ENCODE assay signal across 23 cellular contexts in the genomic region with DNA sequence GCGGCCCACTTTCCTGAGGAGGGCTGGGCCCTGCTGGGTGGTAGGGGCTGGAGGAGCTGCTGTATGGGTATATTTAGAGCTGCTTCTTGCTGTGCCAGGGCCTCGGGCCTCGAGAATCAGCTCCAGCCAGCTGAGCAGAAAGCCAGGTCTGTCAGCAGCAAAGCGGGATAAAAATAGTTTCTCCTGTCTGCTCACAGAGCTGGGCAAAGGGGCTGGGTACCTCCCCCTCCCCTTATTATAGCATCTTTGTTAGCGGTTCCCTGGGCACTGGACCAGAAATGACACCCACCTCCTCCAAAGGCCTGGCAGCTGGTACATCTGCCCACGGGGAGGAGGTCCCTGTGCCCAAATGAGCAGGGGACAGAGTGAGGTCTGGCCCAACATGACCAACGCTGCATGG. TPM values are rescaled to one million over a fixed set of nuclear protein-coding genes. Genes with fewer than 3 reads are reported as not detected.
DNase-seq lines count a peak whose midpoint lies in the region; ATAC-seq and TF ChIP-seq lines count a peak whose summit lies in the region.
"Had no signal": no experiment of that assay in that cellular context is flagged by ENCODE, and none has a peak within 500 bp of the region (broad histone marks: within the 10 kb centered on the region; RNA-seq: fewer than 3 reads in every experiment).

No MANE protein-coding gene starts in this region.

- peak; percentile 81 for ATAC-seq in left ventricle myocardium superior
- ATAC-seq: HepG2, K562 had no signal

- H3K4me1 ChIP-seq in parathyroid adenoma, result peaks cover 61% of the 10 kb centered on the region

- H3K27ac ChIP-seq in dorsolateral prefrontal cortex (peak overlapping the region in 38 of 59 donors; percentile 6 to 74 (median 56)), parathyroid adenoma (peak overlapping the region; percentile 96)
- H3K27ac ChIP-seq: HL-60, SJCRH30 had no signal

- in situ Hi-C loops in G401 (cut with HindIII; ENCODE audit: low sequenced_read_pairs), result no loop called here

- no peaks in the 10 kb centered on the region for H3K36me3 ChIP-seq in parathyroid adenoma (ENCODE audit: control insufficient read depth, insufficient read depth, low read length)
- H3K36me3 ChIP-seq: MG63, SJCRH30 had no signal

- peak; percentile 18 for DNase-seq in G401 (ENCODE audit: low spot score)
- DNase-seq in dorsolateral prefrontal cortex, result peak in 4 of 10 donors; percentile 21 to 57 (median 23)
- DNase-seq in left ventricle myocardium superior, result peak; percentile 62
- DNase-seq in T-helper 2 cell, result no peak
- no peak for DNase-seq in AML-193 (lab: John Stamatoyannopoulos, UW)
- DNase-seq in kidney tubule cell (ENCODE audit: low spot score), result no peak
- no peak for DNase-seq in activated CD4-positive, alpha-beta T cell treated with anti-CD3 and anti-CD28 coated beads for 1 hour
- DNase-seq: CD4-positive, CD25-positive, alpha-beta regulatory T cell; DMS79; H9; MG63; NCI-H1417; NCI-H187 treated with DMSO at 0.1 percent for 48 hours; NCI-H510A; NCI-H748 treated with DMSO at 0.1 percent for 48 hours; SJCRH30 had no signal

- no peak overlapping the region for H3K4me2 ChIP-seq in parathyroid adenoma (ENCODE audit: low read length)

- H2AFZ ChIP-seq in parathyroid adenoma, result no peak overlapping the region

- H3K79me2 ChIP-seq in parathyroid adenoma, result peaks cover 26% of the 10 kb centered on the region

- no peaks in the 10 kb centered on the region for H3K9me3 ChIP-seq in parathyroid adenoma (ENCODE audit: control insufficient read depth, low read length)
- H3K9me3 ChIP-seq: MG63, SJCRH30 had no signal

- intact Hi-C loops in dorsolateral prefrontal cortex (cut with DNase I), result no loop called here
- intact Hi-C loops in left ventricle myocardium superior (cut with micrococcal nuclease), result no loop called here

- H3K27me3 ChIP-seq in dorsolateral prefrontal cortex (peaks cover 0 to 45% (median 10%) of the 10 kb centered on the region in 45 donors), parathyroid adenoma (ENCODE audit: control insufficient read depth, insufficient read depth, low read length) (no peaks in the 10 kb centered on the region)

- no peak overlapping the region for H3K9ac ChIP-seq in parathyroid adenoma

- TF ChIP-seq CTCF in dorsolateral prefrontal cortex (IDR thresholded peaks at IDR 0.05 in 54 of 56, conservative IDR thresholded peaks at IDR 0.05 in 2 of 56; ENCODE audit: low read depth in 1 of 56, partially characterized antibody in 56 of 56) (no peak), parathyroid adenoma (IDR thresholded peaks at IDR 0.05) (no peak)

- no peak overlapping the region for H3K4me3 ChIP-seq in dorsolateral prefrontal cortex
- no peak overlapping the region for H3K4me3 ChIP-seq in parathyroid adenoma (ENCODE audit: low read depth, low read length)
- H3K4me3 ChIP-seq: K562, MG63, SJCRH30 had no signal

RNA-seq across cellular contexts. Expression of gene SCRT2, which starts 6.0 kb away (rescaled TPM):
- not detected in 2 replicates for total RNA-seq in G401 (2014; rRNA removed; shearing (Covaris generic))
- total RNA-seq in dorsolateral prefrontal cortex (1 to 10 TPM in 114 of 120 experiments, under 1 TPM in 6; 0.60 to 6.8 (median 2.2) TPM), left ventricle myocardium superior (not detected)
- total RNA-seq: B cell; CD4-positive, CD25-positive, alpha-beta regulatory T cell; H9; HepG2; HT-29; LHCN-M2; SJCRH30 had no signal

RNA-seq across cellular contexts. Expression of gene SRXN1, which starts 16.6 kb away (rescaled TPM):
- 65.4 and 70.6 TPM in 2 replicates for total RNA-seq in G401 (2014; rRNA removed; shearing (Covaris generic))
- 10 to 100 TPM; 14.4 to 47.4 (median 30.2) TPM for total RNA-seq in dorsolateral prefrontal cortex
- 34.6 TPM for total RNA-seq in left ventricle myocardium superior

RNA-seq across cellular contexts. Expression of gene TCF15, which starts 59.5 kb away (rescaled TPM):
- total RNA-seq in G401 (2014; rRNA removed; shearing (Covaris generic)), result 0.10 and 3.1 TPM in 2 replicates
- total RNA-seq in dorsolateral prefrontal cortex (1 to 10 TPM in 22 of 120 experiments, under 1 TPM in 81, not detected in 17; 0.18 to 2.2 (median 0.69) TPM), left ventricle myocardium superior (11.8 TPM)
- total RNA-seq: B cell; CD4-positive, CD25-positive, alpha-beta regulatory T cell; HepG2; HT-29; LHCN-M2; SJCRH30 had no signal

Comparison
In these comparisons a context has a peak if more than half of its experiments do, and no peak if none do; other contexts are left out.
1. DNase-seq: peak in G401 (single experiment) and left ventricle myocardium superior (single experiment); none in T-helper 2 cell (0 of 5), AML-193 (0 of 2), kidney tubule cell (single experiment) and activated CD4-positive, alpha-beta T cell treated with anti-CD3 and anti-CD28 coated beads for 1 hour (single experiment).